ENCODE assay signal across 8 cellular contexts in genomic region chr1:43171876-43172531, GRCh38. TPM values are rescaled to one million over a fixed set of nuclear protein-coding genes. Genes with fewer than 3 reads are reported as not detected.
DNase-seq lines count a peak whose midpoint lies in the region; ATAC-seq, FAIRE-seq and TF ChIP-seq lines count a peak whose summit lies in the region.

TSS of gene CFAP57 (plus strand) at chr1:43172330. CDS start at chr1:43172754, 424 bp downstream.
TSS of gene EBNA1BP2 (minus strand) at chr1:43172290. CDS start at chr1:43172118, 172 bp downstream.

- DNase-seq in AG08396 (ENCODE audit: low spot score): peak; percentile 91
- peak; percentile 85 for DNase-seq in NCI-H2196 treated with DMSO at 0.1 percent for 48 hours (lab: John Stamatoyannopoulos, UW; ENCODE audit: unreplicated experiment)
- peak; percentile 87 for DNase-seq in WERI-Rb-1
- DNase-seq in bronchial epithelial cell (ENCODE audit: low read depth): peak; percentile 88
- peak; percentile 98 for DNase-seq in inferior parietal cortex (ENCODE audit: extremely low spot score)
- DNase-seq in smooth muscle cell of the brain vasculature (ENCODE audit: low read depth, low spot score): peak; percentile 76

- H3K36me3 ChIP-seq in WERI-Rb-1 (peaks cover 36% of the 10 kb centered on the region), bronchial epithelial cell (ENCODE audit: control insufficient read depth, insufficient read depth, low read length) (peaks cover 18% of the 10 kb centered on the region)

- peak; percentile 89 for ATAC-seq in HG03159 (IDR thresholded peaks at IDR 0.05; ENCODE audit: unreplicated experiment)

- TF ChIP-seq POLR2A in GM18951 (IDR thresholded peaks at IDR 0.05; ENCODE audit: extremely low read depth, insufficient read depth, insufficient read length): peak; percentile 87

- H3K4me3 ChIP-seq in WERI-Rb-1 (ENCODE audit: low read depth, low read length) (peak within 1 kb of the TSS; percentile 73), bronchial epithelial cell (ENCODE audit: low read depth, low read length) (peak within 1 kb of the TSS; percentile 87)

- no peaks in the 10 kb centered on the region for H3K9me3 ChIP-seq in WERI-Rb-1 (ENCODE audit: severe bottlenecking)

- TF ChIP-seq CTCF in WERI-Rb-1 (IDR thresholded peaks at IDR 0.05; ENCODE audit: low read depth, low read length): no peak
- TF ChIP-seq CTCF in bronchial epithelial cell (IDR thresholded peaks at IDR 0.05; ENCODE audit: insufficient read depth, low read length, severe bottlenecking): no peak

- peak; percentile 7 for FAIRE-seq in bronchial epithelial cell (lab: Jason Lieb, UNC)

- H3K27ac ChIP-seq in WERI-Rb-1: peak within 1 kb of the TSS; percentile 32

- in situ Hi-C loops in GM18951 (cut with MboI; ENCODE audit: low sequenced_read_pairs, unreplicated experiment): no loop called here

- H3K27me3 ChIP-seq in WERI-Rb-1 (ENCODE audit: insufficient read depth, low read depth, severe bottlenecking) (no peaks in the 10 kb centered on the region), bronchial epithelial cell (ENCODE audit: control insufficient read depth, insufficient read depth, low read length) (peaks cover 4% of the 10 kb centered on the region)

RNA-seq across cellular contexts. Expression of gene CFAP57, which starts in this region (rescaled TPM):
- under 0.01 TPM in 1 of 2 replicates, not detected in the other for total RNA-seq in bronchial epithelial cell

RNA-seq across cellular contexts. Expression of gene EBNA1BP2, which starts in this region (rescaled TPM):
- 161 and 186 TPM in 2 replicates for total RNA-seq in bronchial epithelial cell

Comparison
In these comparisons a context has a peak if more than half of its experiments do, and no peak if none do; other contexts are left out.
1. Peak in every context shown above with its lines: DNase-seq, ATAC-seq, H3K4me3 ChIP-seq and H3K27ac ChIP-seq.